ENCODE assay signal across 8 cellular contexts in genomic region chr17:81365601-81366585, GRCh38. TPM values are rescaled to one million over a fixed set of nuclear protein-coding genes. Genes with fewer than 3 reads are reported as not detected.
A peak's percentile ranks its signal among the peaks of the same experiment; 100 is the strongest.
DNase-seq lines count a peak whose midpoint lies in the region; ATAC-seq and TF ChIP-seq lines count a peak whose summit lies in the region.

No MANE protein-coding gene starts in this region.

- H3K4me3 ChIP-seq in astrocyte of the cerebellum (ENCODE audit: low read depth, low read length) (peak overlapping the region; percentile 17), left lung (no peak overlapping the region)

- TF ChIP-seq CTCF in astrocyte of the cerebellum (IDR thresholded peaks at IDR 0.05; ENCODE audit: low read depth, low read length, missing control alignments) (no peak), left lung (IDR thresholded peaks at IDR 0.05) (no peak), type B pancreatic cell (conservative IDR thresholded peaks at IDR 0.05) (no peak)

- no peaks in the 10 kb centered on the region for H3K36me3 ChIP-seq in left lung

- intact Hi-C loops in left lung (cut with DNase I) = no loop called here

- DNase-seq in Caki2 (ENCODE audit: low read depth) = peak; percentile 93
- DNase-seq in NCI-H2029 (lab: John Stamatoyannopoulos, UW) = peak; percentile 83
- DNase-seq in astrocyte of the cerebellum (ENCODE audit: low read depth) = peak; percentile 90
- peak; percentile 75 to 88 for DNase-seq in left lung
- no peak for DNase-seq in type B pancreatic cell (ENCODE audit: extremely low spot score, unreplicated experiment)
- DNase-seq in stimulated activated CD4-positive, alpha-beta T cell treated with anti-CD3 and anti-CD28 coated beads, Interleukin-2, amount 100 ng/mL, for 48 hours = no peak
- no peak for DNase-seq in globus pallidus (ENCODE audit: low spot score)

- peaks cover 9% of the 10 kb centered on the region for H3K27me3 Mint-ChIP-seq in type B pancreatic cell

- peak overlapping the region; percentile 59 for H3K27ac Mint-ChIP-seq in type B pancreatic cell

- peak overlapping the region; percentile 59 for H3K4me3 Mint-ChIP-seq in type B pancreatic cell

- H3K36me3 Mint-ChIP-seq in type B pancreatic cell = no peaks in the 10 kb centered on the region

- H3K4me1 Mint-ChIP-seq in type B pancreatic cell (ENCODE audit: unreplicated experiment) = peaks cover 25% of the 10 kb centered on the region

- peaks cover 11 to 21% of the 10 kb centered on the region in 2 donors for H3K4me1 ChIP-seq in left lung

- no peaks in the 10 kb centered on the region for H3K9me3 ChIP-seq in left lung

- no peaks in the 10 kb centered on the region for H3K9me3 Mint-ChIP-seq in type B pancreatic cell

- ATAC-seq in left lung = peak; percentile 90
- no peak for ATAC-seq in GM21619 (IDR thresholded peaks at IDR 0.05; ENCODE audit: unreplicated experiment)

- peaks cover 0 to 48% of the 10 kb centered on the region in 2 donors for H3K27me3 ChIP-seq in left lung

- peak overlapping the region; percentile 80 to 90 for H3K27ac ChIP-seq in left lung

- in situ Hi-C loops in Caki2 (cut with HindIII; ENCODE audit: low pct_unique_long_range_greater_than_20kb, low sequenced_read_pairs) = no loop called here
- in situ Hi-C loops in astrocyte of the cerebellum (cut with HindIII; ENCODE audit: low sequenced_read_pairs) = no loop called here

RNA-seq across cellular contexts. Expression of gene BAHCC1, which starts 29.4 kb away (rescaled TPM):
- total RNA-seq in Caki2 (2014; rRNA removed; shearing (Covaris generic); ENCODE audit: low replicate concordance) = 4.4 and 11.9 TPM in 2 replicates
- total RNA-seq in left lung (10 to 100 TPM; 13.6 to 19.8 TPM), type B pancreatic cell (ENCODE audit: low replicate concordance) (23.0 and 74.3 TPM in 2 replicates)

Comparison
In these comparisons a context has a peak if more than half of its experiments do, and no peak if none do; other contexts are left out.
1. DNase-seq: peak in Caki2 (single experiment), NCI-H2029 (single experiment), astrocyte of the cerebellum (single experiment) and left lung (2 of 2); none in type B pancreatic cell (single experiment), stimulated activated CD4-positive, alpha-beta T cell treated with anti-CD3 and anti-CD28 coated beads, Interleukin-2, amount 100 ng/mL, for 48 hours (0 of 2) and globus pallidus (single experiment).